In genomic region chr3:36164400-36164799, GRCh38 we compare ENCODE assay signal across 24 cellular contexts.
"Had no signal": no experiment of that assay in that cellular context is flagged by ENCODE, and none has a peak within 500 bp of the region (broad histone marks: within the 10 kb centered on the region; RNA-seq: fewer than 3 reads in every experiment).

No MANE protein-coding gene starts in this region.

- H3K9ac ChIP-seq: neural progenitor cell had no signal

- H3K4me1 ChIP-seq: heart right ventricle, left ventricle myocardium inferior, lower lobe of right lung, neural progenitor cell, right atrium auricular region, sigmoid colon, stomach had no signal

- H3K27ac ChIP-seq: dorsolateral prefrontal cortex, heart right ventricle, left ventricle myocardium inferior, lower lobe of right lung, neural progenitor cell, ovary, right atrium auricular region, sigmoid colon, stomach had no signal

- H3K4me2 ChIP-seq: neural progenitor cell had no signal

- H3K36me3 ChIP-seq: heart right ventricle, left ventricle myocardium inferior, lower lobe of right lung, neural progenitor cell, ovary, right atrium auricular region, sigmoid colon, stomach had no signal

- FAIRE-seq: frontal cortex, small intestine had no signal

- H2AFZ ChIP-seq: neural progenitor cell had no signal

- DNase-seq: cortex of kidney; dorsolateral prefrontal cortex; effector CD8-positive, alpha-beta T cell; heart right ventricle; islet precursor cell; left cardiac atrium; left ventricle myocardium inferior; lower lobe of right lung; mesenchymal stem cell; midbrain; nucleus accumbens; ovary; sigmoid colon; small intestine; stimulated activated CD4-positive, alpha-beta T cell treated with anti-CD3 and anti-CD28 coated beads, Interleukin-12 subunit alpha, Interleukin-12 subunit beta, amount 100 ng/mL, for 4 hours; stimulated activated naive CD4-positive, alpha-beta T cell; stomach; substantia nigra; trophoblast cell had no signal

- H3K9me3 ChIP-seq: heart right ventricle, left ventricle myocardium inferior, lower lobe of right lung, ovary, right atrium auricular region, sigmoid colon, stomach had no signal

- H3K27me3 ChIP-seq: dorsolateral prefrontal cortex, heart right ventricle, neural progenitor cell, ovary, right atrium auricular region, sigmoid colon, stomach had no signal

- ATAC-seq: esophagus mucosa; heart right ventricle; left cardiac atrium; lower lobe of right lung; natural killer cell treated with Interleukin-12 subunit alpha and Interleukin-12 subunit beta and Interleukin-15 and Interleukin-18, amount 100 ng/mL, for 72 hours had no signal

- H3K4me3 ChIP-seq: dorsolateral prefrontal cortex, heart right ventricle, left ventricle myocardium inferior, lower lobe of right lung, neural progenitor cell, ovary, right atrium auricular region, sigmoid colon, stomach had no signal
